Comparison of ENCODE assay signal across 10 cellular contexts in the genomic region with DNA sequence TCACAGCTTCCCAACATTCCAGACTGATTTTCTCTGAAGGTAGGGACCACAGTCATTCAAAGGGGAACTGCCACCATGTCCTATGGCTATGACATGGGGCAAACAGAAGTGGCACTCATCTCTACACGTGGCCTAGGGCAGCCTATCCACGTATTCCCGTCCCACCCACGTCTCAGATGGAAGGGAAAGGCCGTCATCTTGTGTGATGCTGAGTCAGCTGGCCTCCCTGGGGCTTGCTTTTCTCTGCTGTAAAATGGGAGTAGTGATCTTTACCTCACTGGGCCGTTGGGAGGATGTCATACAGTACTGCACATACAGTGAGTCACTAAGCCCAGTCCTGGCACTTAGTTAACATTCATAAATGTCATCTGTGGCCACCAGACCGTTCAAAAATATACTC.
DNase-seq lines count a peak whose midpoint lies in the region; ATAC-seq, FAIRE-seq and TF ChIP-seq lines count a peak whose summit lies in the region.
"Had no signal": no experiment of that assay in that cellular context is flagged by ENCODE, and none has a peak within 500 bp of the region (broad histone marks: within the 10 kb centered on the region; RNA-seq: fewer than 3 reads in every experiment).

No MANE protein-coding gene starts in this region.

- no peaks in the 10 kb centered on the region for H4K20me1 ChIP-seq in GM12878 (ENCODE audit: control insufficient read depth, insufficient read depth)

- peak overlapping the region in 1 of 2 donors; percentile 26 for H3K4me3 ChIP-seq in CD4-positive, alpha-beta memory T cell (ENCODE audit: low read length in 2 of 2)
- peak overlapping the region; percentile 48 for H3K4me3 ChIP-seq in GM12878
- H3K4me3 ChIP-seq: right lobe of liver, SJSA1 had no signal

- H3K9me3 Mint-ChIP-seq in CD4-positive, alpha-beta memory T cell: no peaks in the 10 kb centered on the region

- no peak; the same call in 1 of the 2 replicates for TF ChIP-seq POLR2A in GM12878 (IDR thresholded peaks at IDR 0.05; ENCODE audit: low read depth, low read length)

- peak overlapping the region; percentile 65 for H3K9ac ChIP-seq in GM12878 (ENCODE audit: control insufficient read depth, insufficient read depth, low read length)

- peaks cover 97% of the 10 kb centered on the region for H3K4me1 ChIP-seq in CD4-positive, alpha-beta memory T cell (ENCODE audit: insufficient read depth, low read length)
- peaks cover 73% of the 10 kb centered on the region for H3K4me1 ChIP-seq in GM12878 (ENCODE audit: control insufficient read depth, insufficient read depth, low read length)

- SMC1A ChIA-PET in GM12878 (lab: Charles Lee; ENCODE audit: uncharacterized antibody, unreplicated experiment): interaction anchor here (0.9 to 21.1 kb wide), 14 partner anchors 9 to 76 kb away, joined by 3 to 535 read pairs (median 8); a partner anchor contains a TSS

- TF ChIP-seq CTCF in GM12878 (IDR thresholded peaks at IDR 0.05 in 2 of 3, conservative IDR thresholded peaks at IDR 0.05 in 1 of 3; ENCODE audit: control insufficient read depth in 2 of 3, extremely low read depth in 1 of 3, insufficient read depth in 1 of 3, low read depth in 3 of 3, low read length in 3 of 3): no peak

- intact Hi-C loops in CD4-positive, alpha-beta memory T cell (cut with micrococcal nuclease): loop anchor here (5.0 kb wide), 1 partner anchor 75 kb away; no protein-coding TSS in a partner anchor
- intact Hi-C loops in GM12878 (cut with micrococcal nuclease; ENCODE audit: unreplicated experiment): loop anchor here (5.0 kb wide), 2 partner anchors 35 to 40 kb away; no protein-coding TSS in a partner anchor

- H3K79me2 ChIP-seq in GM12878 (ENCODE audit: control insufficient read depth, insufficient read depth, low read length): peaks cover 100% of the 10 kb centered on the region

- RAD21 ChIA-PET in GM12878 (lab: Charles Lee; ENCODE audit: unreplicated experiment): interaction anchor here (1.4 to 10.6 kb wide), 9 partner anchors 10 to 64 kb away, joined by 3 to 187 read pairs (median 23); no protein-coding TSS in a partner anchor

- TF ChIP-seq RAD21 in GM12878 (IDR thresholded peaks at IDR 0.05; ENCODE audit: insufficient read depth, low read depth, low read length): no peak

- DNase-seq in CD4-positive, alpha-beta memory T cell: peak in 4 of 5 donors; percentile 52 to 89 (median 64)
- DNase-seq in T-helper 2 cell: peak in 4 of 5 experiments; percentile 39 to 87 (median 48)
- no peak for DNase-seq in GM12878 (ENCODE audit: low read depth, low spot score)
- peak; percentile 36 to 64 for DNase-seq in stimulated activated CD4-positive, alpha-beta T cell treated with anti-CD3 and anti-CD28 coated beads, Interleukin-12 subunit alpha, Interleukin-12 subunit beta, amount 100 ng/mL, for 24 hours (ENCODE audit: low read depth in 2 of 2)
- no peak for DNase-seq in NCI-H2081 treated with DMSO at 0.1 percent for 48 hours (lab: John Stamatoyannopoulos, UW)
- no peak for DNase-seq in putamen (ENCODE audit: low spot score)
- no peak for DNase-seq in H4 (ENCODE audit: low spot score)

- peak overlapping the region; percentile 82 for H3K4me2 ChIP-seq in GM12878 (ENCODE audit: control insufficient read depth, insufficient read depth)

- H3K27me3 ChIP-seq in CD4-positive, alpha-beta memory T cell (ENCODE audit: insufficient read depth, low read length): no peaks in the 10 kb centered on the region
- H3K27me3 ChIP-seq in GM12878 (replicated peaks in 1 of 2; ENCODE audit: control insufficient read depth in 2 of 2, insufficient read depth in 2 of 2, low read length in 1 of 2): no peaks in the 10 kb centered on the region
- H3K27me3 ChIP-seq: right lobe of liver, SJSA1 had no signal

- H3K36me3 ChIP-seq in CD4-positive, alpha-beta memory T cell (ENCODE audit: insufficient read depth, low read length): no peaks in the 10 kb centered on the region
- peaks cover 0 to 3% of the 10 kb centered on the region in 2 experiments for H3K36me3 ChIP-seq in GM12878 (ENCODE audit: control insufficient read depth in 2 of 2, insufficient read depth in 2 of 2, low read length in 1 of 2)
- H3K36me3 ChIP-seq: right lobe of liver, SJSA1 had no signal

- H3K27ac Mint-ChIP-seq in CD4-positive, alpha-beta memory T cell: peak overlapping the region; percentile 94 to 100 (median 99)

- H3K27ac ChIP-seq in CD4-positive, alpha-beta memory T cell (ENCODE audit: low read depth, low read length): peak overlapping the region; percentile 89
- peak overlapping the region; percentile 88 for H3K27ac ChIP-seq in GM12878 (ENCODE audit: control insufficient read depth, insufficient read depth)
- H3K27ac ChIP-seq: SJSA1 had no signal

- in situ Hi-C loops in GM12878 (cut with MboI): no loop called here

- H3K27me3 Mint-ChIP-seq in CD4-positive, alpha-beta memory T cell: no peaks in the 10 kb centered on the region

- H3K36me3 Mint-ChIP-seq in CD4-positive, alpha-beta memory T cell: peaks cover 5 to 11% of the 10 kb centered on the region in 2 donors

- H3K9me3 ChIP-seq in CD4-positive, alpha-beta memory T cell (ENCODE audit: control insufficient read depth in 1 of 2, low read length in 2 of 2): no peaks in the 10 kb centered on the region
- no peaks in the 10 kb centered on the region for H3K9me3 ChIP-seq in GM12878 (replicated peaks; ENCODE audit: control insufficient read depth, insufficient read depth, low read length)
- H3K9me3 ChIP-seq: right lobe of liver, SJSA1 had no signal

- TF ChIP-seq EP300 in GM12878 (IDR thresholded peaks at IDR 0.05; ENCODE audit: borderline replicate concordance in 1 of 2, control insufficient read depth in 1 of 2, low read depth in 2 of 2, low read length in 2 of 2): no peak

- WGBS in GM12878 (ENCODE audit: insufficient coverage, insufficient replicate concordance, low lambda C conversion rate, missing lambda C conversion rate): 0% methylated on average over 7 of the region's 7 CpGs

- H2AFZ ChIP-seq in GM12878 (ENCODE audit: control insufficient read depth, low read depth, low read length): no peak overlapping the region

- ATAC-seq in GM12878 (peak; percentile 65), HG03378 (IDR thresholded peaks at IDR 0.05; ENCODE audit: unreplicated experiment) (no peak)

- CTCF ChIA-PET in CD4-positive, alpha-beta memory T cell (lab: Charles Lee; ENCODE audit: partially characterized antibody): interaction anchor here (1.0 to 7.6 kb wide), 7 partner anchors 11 to 76 kb away, joined by 3 to 75 read pairs (median 8); a partner anchor contains a TSS
- CTCF ChIA-PET in GM12878 (lab: Yijun Ruan, JAX): interaction anchor here (0.8 to 3.0 kb wide), 10 partner anchors 8 to 76 kb away, joined by 3 to 28 read pairs (median 6); no protein-coding TSS in a partner anchor

- H3K4me1 Mint-ChIP-seq in CD4-positive, alpha-beta memory T cell: peaks cover 72 to 100% (median 92%) of the 10 kb centered on the region in 4 donors

- H3K4me3 Mint-ChIP-seq in CD4-positive, alpha-beta memory T cell: peak overlapping the region; percentile 79 to 91 (median 86)

- no TSS peak for BruUV-seq in GM12878 (replicated peaks; lab: Mats Ljungman, UMichigan)

- POLR2A ChIA-PET in CD4-positive, alpha-beta memory T cell (lab: Charles Lee; ENCODE audit: partially characterized antibody): interaction anchor here (1.0 to 21.5 kb wide), 16 partner anchors 10 to 393 kb away, joined by 3 to 692 read pairs (median 8); a partner anchor contains a TSS
- POLR2A ChIA-PET in GM12878 (lab: Charles Lee): interaction anchor here (0.6 to 5.2 kb wide), 14 partner anchors 10 to 360 kb away, joined by 3 to 30 read pairs (median 4); no protein-coding TSS in a partner anchor

- FAIRE-seq in GM12878 (lab: Jason Lieb, UNC): no peak

TF ChIP-seq in GM12878, 131 proteins besides CTCF, POLR2A, EP300 and RAD21 (continues in another document):
- TF ChIP-seq ZNF217 (IDR thresholded peaks at IDR 0.05): peak; percentile 30; the same call in 1 of the 2 replicates
- TF ChIP-seq SMAD5 (IDR thresholded peaks at IDR 0.05; ENCODE audit: low read depth): no peak
- TF ChIP-seq MTA2 (IDR thresholded peaks at IDR 0.05; ENCODE audit: low read depth): no peak
- TF ChIP-seq, protein P1, sequence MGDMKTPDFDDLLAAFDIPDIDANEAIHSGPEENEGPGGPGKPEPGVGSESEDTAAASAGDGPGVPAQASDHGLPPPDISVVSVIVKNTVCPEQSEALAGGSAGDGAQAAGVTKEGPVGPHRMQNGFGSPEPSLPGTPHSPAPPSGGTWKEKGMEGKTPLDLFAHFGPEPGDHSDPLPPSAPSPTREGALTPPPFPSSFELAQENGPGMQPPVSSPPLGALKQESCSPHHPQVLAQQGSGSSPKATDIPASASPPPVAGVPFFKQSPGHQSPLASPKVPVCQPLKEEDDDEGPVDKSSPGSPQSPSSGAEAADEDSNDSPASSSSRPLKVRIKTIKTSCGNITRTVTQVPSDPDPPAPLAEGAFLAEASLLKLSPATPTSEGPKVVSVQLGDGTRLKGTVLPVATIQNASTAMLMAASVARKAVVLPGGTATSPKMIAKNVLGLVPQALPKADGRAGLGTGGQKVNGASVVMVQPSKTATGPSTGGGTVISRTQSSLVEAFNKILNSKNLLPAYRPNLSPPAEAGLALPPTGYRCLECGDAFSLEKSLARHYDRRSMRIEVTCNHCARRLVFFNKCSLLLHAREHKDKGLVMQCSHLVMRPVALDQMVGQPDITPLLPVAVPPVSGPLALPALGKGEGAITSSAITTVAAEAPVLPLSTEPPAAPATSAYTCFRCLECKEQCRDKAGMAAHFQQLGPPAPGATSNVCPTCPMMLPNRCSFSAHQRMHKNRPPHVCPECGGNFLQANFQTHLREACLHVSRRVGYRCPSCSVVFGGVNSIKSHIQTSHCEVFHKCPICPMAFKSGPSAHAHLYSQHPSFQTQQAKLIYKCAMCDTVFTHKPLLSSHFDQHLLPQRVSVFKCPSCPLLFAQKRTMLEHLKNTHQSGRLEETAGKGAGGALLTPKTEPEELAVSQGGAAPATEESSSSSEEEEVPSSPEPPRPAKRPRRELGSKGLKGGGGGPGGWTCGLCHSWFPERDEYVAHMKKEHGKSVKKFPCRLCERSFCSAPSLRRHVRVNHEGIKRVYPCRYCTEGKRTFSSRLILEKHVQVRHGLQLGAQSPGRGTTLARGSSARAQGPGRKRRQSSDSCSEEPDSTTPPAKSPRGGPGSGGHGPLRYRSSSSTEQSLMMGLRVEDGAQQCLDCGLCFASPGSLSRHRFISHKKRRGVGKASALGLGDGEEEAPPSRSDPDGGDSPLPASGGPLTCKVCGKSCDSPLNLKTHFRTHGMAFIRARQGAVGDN (IDR thresholded peaks at IDR 0.05): peak; percentile 52
- no peak for TF ChIP-seq CHD2 (IDR thresholded peaks at IDR 0.05; ENCODE audit: borderline replicate concordance, low read depth, low read length)
- peak; percentile 35 to 49; a peak in 2 of 4 replicates for TF ChIP-seq IKZF2 (IDR thresholded peaks at IDR 0.05)
- TF ChIP-seq NRF1 (conservative IDR thresholded peaks at IDR 0.05; ENCODE audit: low read depth, low read length): no peak
- TF ChIP-seq CHD1 (IDR thresholded peaks at IDR 0.05; ENCODE audit: low read depth, low read length): 0 out of 2 replicates have a peak, but pooled peaks have one; percentile 53
- TF ChIP-seq MXI1 (IDR thresholded peaks at IDR 0.05; ENCODE audit: low read depth, low read length): 0 out of 2 replicates have a peak, but pooled peaks have one; percentile 41
- no peak for TF ChIP-seq MYB (IDR thresholded peaks at IDR 0.05; ENCODE audit: borderline replicate concordance, low read depth, low read length)

Comparison
In these comparisons a context has a peak if more than half of its experiments do, and no peak if none do; other contexts are left out.
1. DNase-seq: peak in CD4-positive, alpha-beta memory T cell (4 of 5), T-helper 2 cell (4 of 5) and stimulated activated CD4-positive, alpha-beta T cell treated with anti-CD3 and anti-CD28 coated beads, Interleukin-12 subunit alpha, Interleukin-12 subunit beta, amount 100 ng/mL, for 24 hours (2 of 2); none in GM12878 (single experiment), NCI-H2081 treated with DMSO at 0.1 percent for 48 hours (single experiment), putamen (single experiment) and H4 (single experiment).